1 cellular context compared by ENCODE assay signal in the genomic region with DNA sequence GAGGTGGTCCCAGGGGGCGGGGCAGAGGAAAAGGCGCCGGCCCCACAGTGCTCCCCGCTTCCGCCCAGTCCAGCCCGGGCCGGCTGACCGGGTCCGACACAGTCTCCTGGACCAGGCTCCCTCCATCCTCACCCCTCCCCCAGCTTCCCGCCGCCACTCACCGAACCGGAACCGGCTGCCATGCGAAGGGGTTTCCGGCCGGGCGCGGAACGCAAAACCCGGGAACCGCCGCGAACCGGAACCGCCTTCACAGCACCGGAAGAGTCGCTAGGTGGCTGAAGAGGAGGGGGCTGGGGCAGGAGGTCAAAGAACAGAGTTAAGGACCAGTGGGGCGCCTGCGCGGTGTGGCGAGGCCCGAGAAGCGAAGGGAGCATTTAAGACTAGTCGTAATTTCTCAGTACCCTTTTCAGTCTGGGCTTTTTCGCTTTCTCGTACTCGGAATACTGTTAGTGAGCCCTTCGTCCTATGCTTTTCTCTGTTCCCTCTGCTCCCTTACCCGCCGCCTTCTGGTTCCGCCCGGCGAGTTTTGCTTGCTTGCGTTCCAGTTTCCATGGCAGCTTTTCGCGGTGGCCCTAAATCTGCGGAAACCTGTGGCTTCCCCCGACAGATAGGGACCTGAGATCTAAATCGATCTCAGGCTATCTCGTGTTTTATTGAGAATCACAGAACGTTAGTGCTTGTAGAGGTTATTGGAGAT.
TF ChIP-seq lines count a peak whose summit lies in the region.

TSS of gene SENP1 (minus strand) at position 213 of the 697 bp plus-strand sequence. CDS start 4,607 bp downstream, outside the sequence.

TF ChIP-seq in K562, 482 proteins besides CTCF, POLR2A, EP300 and RAD21 (continued from another document and continues in another):
- TF ChIP-seq TSHZ1 (CRISPR knock-in tag; IDR thresholded peaks at IDR 0.05): 0 out of 2 replicates have a peak, but pooled peaks have one; percentile 24
- TF ChIP-seq ZZZ3 (IDR thresholded peaks at IDR 0.05): peak; percentile 85; the same call in 1 of the 2 replicates
- no peak for TF ChIP-seq PML (IDR thresholded peaks at IDR 0.05; ENCODE audit: low read length)
- no peak for TF ChIP-seq ZNF518B (CRISPR knock-in tag; IDR thresholded peaks at IDR 0.05)
- TF ChIP-seq, protein P1, sequence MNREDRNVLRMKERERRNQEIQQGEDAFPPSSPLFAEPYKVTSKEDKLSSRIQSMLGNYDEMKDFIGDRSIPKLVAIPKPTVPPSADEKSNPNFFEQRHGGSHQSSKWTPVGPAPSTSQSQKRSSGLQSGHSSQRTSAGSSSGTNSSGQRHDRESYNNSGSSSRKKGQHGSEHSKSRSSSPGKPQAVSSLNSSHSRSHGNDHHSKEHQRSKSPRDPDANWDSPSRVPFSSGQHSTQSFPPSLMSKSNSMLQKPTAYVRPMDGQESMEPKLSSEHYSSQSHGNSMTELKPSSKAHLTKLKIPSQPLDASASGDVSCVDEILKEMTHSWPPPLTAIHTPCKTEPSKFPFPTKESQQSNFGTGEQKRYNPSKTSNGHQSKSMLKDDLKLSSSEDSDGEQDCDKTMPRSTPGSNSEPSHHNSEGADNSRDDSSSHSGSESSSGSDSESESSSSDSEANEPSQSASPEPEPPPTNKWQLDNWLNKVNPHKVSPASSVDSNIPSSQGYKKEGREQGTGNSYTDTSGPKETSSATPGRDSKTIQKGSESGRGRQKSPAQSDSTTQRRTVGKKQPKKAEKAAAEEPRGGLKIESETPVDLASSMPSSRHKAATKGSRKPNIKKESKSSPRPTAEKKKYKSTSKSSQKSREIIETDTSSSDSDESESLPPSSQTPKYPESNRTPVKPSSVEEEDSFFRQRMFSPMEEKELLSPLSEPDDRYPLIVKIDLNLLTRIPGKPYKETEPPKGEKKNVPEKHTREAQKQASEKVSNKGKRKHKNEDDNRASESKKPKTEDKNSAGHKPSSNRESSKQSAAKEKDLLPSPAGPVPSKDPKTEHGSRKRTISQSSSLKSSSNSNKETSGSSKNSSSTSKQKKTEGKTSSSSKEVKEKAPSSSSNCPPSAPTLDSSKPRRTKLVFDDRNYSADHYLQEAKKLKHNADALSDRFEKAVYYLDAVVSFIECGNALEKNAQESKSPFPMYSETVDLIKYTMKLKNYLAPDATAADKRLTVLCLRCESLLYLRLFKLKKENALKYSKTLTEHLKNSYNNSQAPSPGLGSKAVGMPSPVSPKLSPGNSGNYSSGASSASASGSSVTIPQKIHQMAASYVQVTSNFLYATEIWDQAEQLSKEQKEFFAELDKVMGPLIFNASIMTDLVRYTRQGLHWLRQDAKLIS (CRISPR knock-in tag; IDR thresholded peaks at IDR 0.05): no peak; the same call in 1 of the 2 replicates
- TF ChIP-seq HNRNPLL (IDR thresholded peaks at IDR 0.05; ENCODE audit: low read depth, low read length, poor library complexity, severe bottlenecking): no peak
- no peak for TF ChIP-seq PCBP1 (IDR thresholded peaks at IDR 0.05; ENCODE audit: low read depth, low read length, poor library complexity, severe bottlenecking)
- no peak for TF ChIP-seq ZNF184 (CRISPR knock-in tag; IDR thresholded peaks at IDR 0.05)
- TF ChIP-seq MAFK (IDR thresholded peaks at IDR 0.05; ENCODE audit: low read length): 0 out of 2 replicates have a peak, but pooled peaks have one; percentile 16
- TF ChIP-seq ZNF699 (CRISPR knock-in tag; IDR thresholded peaks at IDR 0.05; ENCODE audit: insufficient replicate concordance): no peak
- no peak for TF ChIP-seq ETS2 (tag; IDR thresholded peaks at IDR 0.05; ENCODE audit: borderline replicate concordance, poor library complexity, severe bottlenecking)
- no peak for TF ChIP-seq SRSF1 (IDR thresholded peaks at IDR 0.05; ENCODE audit: low read depth, low read length)
- peak; percentile 57; the same call in 1 of the 2 replicates for TF ChIP-seq LCOR (CRISPR knock-in tag; IDR thresholded peaks at IDR 0.05)
- TF ChIP-seq MEIS2 (IDR thresholded peaks at IDR 0.05; ENCODE audit: partially characterized antibody): no peak
- no peak; the same call in none of the 2 replicates for TF ChIP-seq ESRRA (IDR thresholded peaks at IDR 0.05; ENCODE audit: borderline replicate concordance, low read depth)
- TF ChIP-seq ZBED1 (IDR thresholded peaks at IDR 0.05): no peak
- no peak for TF ChIP-seq ZNF436 (CRISPR knock-in tag; IDR thresholded peaks at IDR 0.05)
- TF ChIP-seq ELK3 (CRISPR knock-in tag; IDR thresholded peaks at IDR 0.05): no peak
- TF ChIP-seq HDAC8 (tag; IDR thresholded peaks at IDR 0.05): no peak
- no peak for TF ChIP-seq ZNF785 (CRISPR knock-in tag; IDR thresholded peaks at IDR 0.05)
- no peak for TF ChIP-seq HEY1 (CRISPR knock-in tag; IDR thresholded peaks at IDR 0.05; ENCODE audit: borderline replicate concordance)
- TF ChIP-seq DPF2 (IDR thresholded peaks at IDR 0.05): peak; percentile 21; the same call in 1 of the 2 replicates
- TF ChIP-seq SAFB (IDR thresholded peaks at IDR 0.05; ENCODE audit: borderline replicate concordance, low read depth, low read length): no peak
- no peak for TF ChIP-seq IRF2 (CRISPR knock-in tag; IDR thresholded peaks at IDR 0.05)
- TF ChIP-seq, protein P2, sequence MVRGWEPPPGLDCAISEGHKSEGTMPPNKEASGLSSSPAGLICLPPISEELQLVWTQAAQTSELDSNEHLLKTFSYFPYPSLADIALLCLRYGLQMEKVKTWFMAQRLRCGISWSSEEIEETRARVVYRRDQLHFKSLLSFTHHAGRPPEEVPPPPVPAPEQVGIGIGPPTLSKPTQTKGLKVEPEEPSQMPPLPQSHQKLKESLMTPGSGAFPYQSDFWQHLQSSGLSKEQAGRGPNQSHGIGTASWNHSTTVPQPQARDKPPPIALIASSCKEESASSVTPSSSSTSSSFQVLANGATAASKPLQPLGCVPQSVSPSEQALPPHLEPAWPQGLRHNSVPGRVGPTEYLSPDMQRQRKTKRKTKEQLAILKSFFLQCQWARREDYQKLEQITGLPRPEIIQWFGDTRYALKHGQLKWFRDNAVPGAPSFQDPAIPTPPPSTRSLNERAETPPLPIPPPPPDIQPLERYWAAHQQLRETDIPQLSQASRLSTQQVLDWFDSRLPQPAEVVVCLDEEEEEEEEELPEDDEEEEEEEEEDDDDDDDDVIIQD (CRISPR knock-in tag; IDR thresholded peaks at IDR 0.05): no peak
- TF ChIP-seq THAP12 (CRISPR knock-in tag; IDR thresholded peaks at IDR 0.05): no peak
- TF ChIP-seq, protein P3, sequence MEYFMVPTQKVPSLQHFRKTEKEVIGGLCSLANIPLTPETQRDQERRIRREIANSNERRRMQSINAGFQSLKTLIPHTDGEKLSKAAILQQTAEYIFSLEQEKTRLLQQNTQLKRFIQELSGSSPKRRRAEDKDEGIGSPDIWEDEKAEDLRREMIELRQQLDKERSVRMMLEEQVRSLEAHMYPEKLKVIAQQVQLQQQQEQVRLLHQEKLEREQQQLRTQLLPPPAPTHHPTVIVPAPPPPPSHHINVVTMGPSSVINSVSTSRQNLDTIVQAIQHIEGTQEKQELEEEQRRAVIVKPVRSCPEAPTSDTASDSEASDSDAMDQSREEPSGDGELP (CRISPR knock-in tag; IDR thresholded peaks at IDR 0.05; ENCODE audit: borderline replicate concordance): peak; percentile 95
- no peak for TF ChIP-seq ZNF316 (IDR thresholded peaks at IDR 0.05)
- TF ChIP-seq TCF7 (IDR thresholded peaks at IDR 0.05; ENCODE audit: borderline replicate concordance): no peak
- peak; percentile 96 for TF ChIP-seq RBBP5 (IDR thresholded peaks at IDR 0.05; ENCODE audit: borderline replicate concordance, insufficient read depth, low read length, poor library complexity, severe bottlenecking)
- TF ChIP-seq FOXA1 (IDR thresholded peaks at IDR 0.05; ENCODE audit: borderline replicate concordance): no peak
- no peak for TF ChIP-seq SIRT6 (IDR thresholded peaks at IDR 0.05; ENCODE audit: low read depth, low read length)
- peak; percentile 71; the same call in 1 of the 2 replicates for TF ChIP-seq LEF1 (IDR thresholded peaks at IDR 0.05)
- no peak for TF ChIP-seq ZNF507 (tag; conservative IDR thresholded peaks at IDR 0.05)
- TF ChIP-seq SRSF9 (IDR thresholded peaks at IDR 0.05; ENCODE audit: borderline replicate concordance, low read depth, low read length): no peak
- peak; percentile 40; the same call in 1 of the 2 replicates for TF ChIP-seq ZBTB1 (CRISPR knock-in tag; IDR thresholded peaks at IDR 0.05; ENCODE audit: borderline replicate concordance, low read depth)
- peak; percentile 59; the same call in 1 of the 2 replicates for TF ChIP-seq NKRF (IDR thresholded peaks at IDR 0.05; ENCODE audit: borderline replicate concordance)
- TF ChIP-seq ZNF232 (CRISPR knock-in tag; IDR thresholded peaks at IDR 0.05): no peak
